In genomic region chr16:8951447-8952280, GRCh38 we compare ENCODE assay signal across 11 cellular contexts. TPM values are rescaled to one million over a fixed set of nuclear protein-coding genes. Genes with fewer than 3 reads are reported as not detected.
DNase-seq lines count a peak whose midpoint lies in the region; ATAC-seq and TF ChIP-seq lines count a peak whose summit lies in the region.
"Had no signal": no experiment of that assay in that cellular context is flagged by ENCODE, and none has a peak within 500 bp of the region (broad histone marks: within the 10 kb centered on the region; RNA-seq: fewer than 3 reads in every experiment).

No MANE protein-coding gene starts in this region.

- H4K20me1 ChIP-seq in KMS-11 (ENCODE audit: insufficient read depth), result peaks cover 92% of the 10 kb centered on the region
- H4K20me1 ChIP-seq in smooth muscle cell (ENCODE audit: low read depth), result peaks cover 95% of the 10 kb centered on the region

- H3K27ac Mint-ChIP-seq in activated CD4-positive, alpha-beta T cell treated with anti-CD3 and anti-CD28 coated beads for 36 hours, result peak overlapping the region; percentile 33
- H3K27ac Mint-ChIP-seq in chondrocyte (ENCODE audit: unreplicated experiment), result peak overlapping the region; percentile 93

- CTCF ChIA-PET in activated CD4-positive, alpha-beta T cell treated with anti-CD3 and anti-CD28 coated beads for 36 hours (lab: Charles Lee), result interaction anchor here (0.7 to 7.8 kb wide), 5 partner anchors 9 to 183 kb away, joined by 3 to 78 read pairs (median 3); no protein-coding TSS in a partner anchor

- H3K27me3 Mint-ChIP-seq in activated CD4-positive, alpha-beta T cell treated with anti-CD3 and anti-CD28 coated beads for 36 hours, result no peaks in the 10 kb centered on the region
- H3K27me3 Mint-ChIP-seq in chondrocyte (ENCODE audit: low read depth), result no peaks in the 10 kb centered on the region

- H3K4me1 ChIP-seq in KMS-11 (ENCODE audit: low read depth, poor library complexity, severe bottlenecking), result peaks cover 93% of the 10 kb centered on the region
- H3K4me1 ChIP-seq in smooth muscle cell (ENCODE audit: low read depth), result peaks cover 37% of the 10 kb centered on the region
- H3K4me1 ChIP-seq in right cardiac atrium (ENCODE audit: control insufficient read depth, insufficient read depth, low read length), result peaks cover 43% of the 10 kb centered on the region

- H3K4me1 Mint-ChIP-seq in activated CD4-positive, alpha-beta T cell treated with anti-CD3 and anti-CD28 coated beads for 36 hours, result peaks cover 86% of the 10 kb centered on the region
- peaks cover 62% of the 10 kb centered on the region for H3K4me1 Mint-ChIP-seq in chondrocyte (ENCODE audit: low read depth)

- no peak overlapping the region for H2AFZ ChIP-seq in KMS-11 (ENCODE audit: low read depth)
- no peak overlapping the region for H2AFZ ChIP-seq in smooth muscle cell (ENCODE audit: low read depth)

- H3K4me2 ChIP-seq in KMS-11 (peak overlapping the region; percentile 49), smooth muscle cell (peak overlapping the region; percentile 64)

- H3K27ac ChIP-seq in KMS-11 (peak overlapping the region; percentile 41; the same call in 1 of the 2 replicates), smooth muscle cell (ENCODE audit: low read depth) (peak overlapping the region; percentile 67), right cardiac atrium (ENCODE audit: low read length) (no peak overlapping the region)

- no peak overlapping the region for H3K4me3 ChIP-seq in KMS-11 (IDR thresholded peaks at IDR 0.05; ENCODE audit: insufficient read depth, low read depth, low read length)
- H3K4me3 ChIP-seq in smooth muscle cell, result no peak overlapping the region
- no peak overlapping the region for H3K4me3 ChIP-seq in right cardiac atrium (ENCODE audit: low read length)

- H3K79me2 ChIP-seq in KMS-11 (ENCODE audit: insufficient read depth, low read depth) (peaks cover 95% of the 10 kb centered on the region), smooth muscle cell (ENCODE audit: low read depth) (peaks cover 95% of the 10 kb centered on the region)

- intact Hi-C loops in activated CD4-positive, alpha-beta T cell treated with anti-CD3 and anti-CD28 coated beads for 36 hours (cut with DNase I, micrococcal nuclease), result no loop called here
- intact Hi-C loops in right cardiac atrium (cut with DNase I), result no loop called here

- no peak overlapping the region for H3K4me3 Mint-ChIP-seq in activated CD4-positive, alpha-beta T cell treated with anti-CD3 and anti-CD28 coated beads for 36 hours
- no peak overlapping the region for H3K4me3 Mint-ChIP-seq in chondrocyte (ENCODE audit: unreplicated experiment)

- POLR2A ChIA-PET in activated CD4-positive, alpha-beta T cell treated with anti-CD3 and anti-CD28 coated beads for 36 hours (lab: Charles Lee), result no interaction called here

- H3K9ac ChIP-seq in KMS-11 (no peak overlapping the region; the same call in 1 of the 2 replicates), smooth muscle cell (ENCODE audit: low read depth) (peak overlapping the region; percentile 1)

- peak; percentile 82 for ATAC-seq in activated CD4-positive, alpha-beta T cell treated with anti-CD3 and anti-CD28 coated beads for 36 hours
- ATAC-seq in right cardiac atrium, result no peak

- H3K9me3 ChIP-seq in smooth muscle cell (replicated peaks; ENCODE audit: low read depth), result no peaks in the 10 kb centered on the region
- H3K9me3 ChIP-seq in right cardiac atrium (ENCODE audit: control insufficient read depth, low read length), result no peaks in the 10 kb centered on the region

- H3K36me3 Mint-ChIP-seq in activated CD4-positive, alpha-beta T cell treated with anti-CD3 and anti-CD28 coated beads for 36 hours (ENCODE audit: low read depth), result no peaks in the 10 kb centered on the region
- no peaks in the 10 kb centered on the region for H3K36me3 Mint-ChIP-seq in chondrocyte (ENCODE audit: low read depth)

- H3K27me3 ChIP-seq in KMS-11 (ENCODE audit: insufficient read depth, low read depth), result no peaks in the 10 kb centered on the region
- no peaks in the 10 kb centered on the region for H3K27me3 ChIP-seq in smooth muscle cell (ENCODE audit: low read depth)
- H3K27me3 ChIP-seq in right cardiac atrium (ENCODE audit: control insufficient read depth, insufficient read depth), result no peaks in the 10 kb centered on the region

- 77% methylated on average over 14 of the region's 14 CpGs for WGBS in smooth muscle cell (ENCODE audit: low lambda C conversion rate)
- 70% methylated on average over 14 of the region's 14 CpGs for WGBS in right cardiac atrium

- TF ChIP-seq CTCF in KMS-11 (conservative IDR thresholded peaks at IDR 0.05; ENCODE audit: low read depth, low read length), result no peak
- no peak for TF ChIP-seq CTCF in chondrocyte (IDR thresholded peaks at IDR 0.05)
- no peak for TF ChIP-seq CTCF in smooth muscle cell (IDR thresholded peaks at IDR 0.05; ENCODE audit: borderline replicate concordance, insufficient read depth, poor library complexity, severe bottlenecking)

- peaks cover 22% of the 10 kb centered on the region for H3F3A ChIP-seq in smooth muscle cell (ENCODE audit: low read depth)

- peak; percentile 30 for DNase-seq in activated CD4-positive, alpha-beta T cell treated with anti-CD3 and anti-CD28 coated beads for 36 hours
- DNase-seq in activated CD4-positive, alpha-beta T cell treated with anti-CD3 and anti-CD28 coated beads, Interleukin-2, amount 50 U/mL, for 4 hours, result no peak
- DNase-seq in chondrocyte (ENCODE audit: low spot score) (no peak), smooth muscle cell (lab: John Stamatoyannopoulos, UW; ENCODE audit: unreplicated experiment) (no peak), UCSD-AML1 (lab: John Stamatoyannopoulos, UW; ENCODE audit: unreplicated experiment) (no peak), OCI-M1 (lab: John Stamatoyannopoulos, UW) (no peak), right cardiac atrium (no peak)
- DNase-seq: activated CD4-positive, alpha-beta T cell treated with anti-CD3 and anti-CD28 coated beads for 4 hours; DMS79 treated with DMSO at 0.1 percent for 48 hours; NCI-H2029 had no signal

- H3K36me3 ChIP-seq in KMS-11 (ENCODE audit: insufficient read depth) (no peaks in the 10 kb centered on the region), smooth muscle cell (ENCODE audit: low read depth) (no peaks in the 10 kb centered on the region)

- no peaks in the 10 kb centered on the region for H3K9me3 Mint-ChIP-seq in activated CD4-positive, alpha-beta T cell treated with anti-CD3 and anti-CD28 coated beads for 36 hours (ENCODE audit: low read depth)
- H3K9me3 Mint-ChIP-seq in chondrocyte (ENCODE audit: low read depth), result no peaks in the 10 kb centered on the region

RNA-seq across cellular contexts. Expression of gene USP7, which starts 12.0 kb away (rescaled TPM):
- 100 to 1,000 TPM; 165 to 198 TPM for total RNA-seq in activated CD4-positive, alpha-beta T cell treated with anti-CD3 and anti-CD28 coated beads for 36 hours
- total RNA-seq in chondrocyte (80.3 to 90.6 TPM (median 81.1 TPM) in 3 replicates), smooth muscle cell (50.7 and 60.8 TPM in 2 replicates), right cardiac atrium (10 to 100 TPM; 67.1 to 83.3 (median 71.2) TPM)
- polyA plus RNA-seq in smooth muscle cell (52.1 and 55.6 TPM in 2 replicates), right cardiac atrium (25.1 TPM)
